Comparison of ENCODE assay signal across 14 cellular contexts in the genomic region with DNA sequence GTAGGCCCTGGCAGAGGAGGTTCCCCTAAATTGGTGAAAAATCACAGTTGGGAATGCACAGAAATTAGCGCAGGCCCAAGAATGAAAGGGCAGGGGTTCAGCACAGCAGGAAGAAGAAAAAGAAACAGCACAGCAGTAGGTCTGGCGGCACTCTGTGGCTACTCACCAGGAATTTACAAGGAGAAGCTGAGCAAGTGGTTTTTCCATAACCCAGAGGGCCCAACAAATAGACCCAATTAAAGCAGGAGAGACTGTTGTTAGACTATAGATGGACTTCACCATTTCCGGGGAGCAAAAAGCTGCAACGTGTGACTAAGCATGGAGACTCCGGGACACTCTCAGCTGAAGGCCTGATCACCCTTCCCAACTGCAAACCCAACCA. TPM values are rescaled to one million over a fixed set of nuclear protein-coding genes. Genes with fewer than 3 reads are reported as not detected.
DNase-seq lines count a peak whose midpoint lies in the region; TF ChIP-seq lines count a peak whose summit lies in the region.
"Not testable (repeated sequence)": the region's sequence is repeated elsewhere in the genome, so short reads cannot be mapped to it uniquely, and the experiment has no call there.
"Had no signal": no experiment of that assay in that cellular context is flagged by ENCODE, and none has a peak within 500 bp of the region (broad histone marks: within the 10 kb centered on the region; RNA-seq: fewer than 3 reads in every experiment).

No MANE protein-coding gene starts in this region.

- TF ChIP-seq CTCF in RWPE1 (conservative IDR thresholded peaks at IDR 0.05; ENCODE audit: low read depth); osteocyte (IDR thresholded peaks at IDR 0.05): not testable (repeated sequence)

- H4K91ac ChIP-seq in mesenchymal stem cell (ENCODE audit: low read length): not testable (repeated sequence)

- TF ChIP-seq EP300 in Ishikawa (IDR thresholded peaks at IDR 0.05; ENCODE audit: borderline replicate concordance): peak; percentile 56; the same call in 1 of the 2 replicates

- not testable (repeated sequence) for H2AFZ ChIP-seq in mesenchymal stem cell (ENCODE audit: low read depth, low read length)

- not testable (repeated sequence) for H2BK15ac ChIP-seq in mesenchymal stem cell (ENCODE audit: low read depth, poor library complexity, severe bottlenecking)

- H3K27ac ChIP-seq in RWPE1 (peak overlapping the region; percentile 100), epithelial cell of prostate (peak overlapping the region; percentile 100)
- not testable (repeated sequence) for H3K27ac ChIP-seq in mesenchymal stem cell (ENCODE audit: low read length, poor library complexity, severe bottlenecking)

- peak overlapping the region; percentile 50 for H3K27ac Mint-ChIP-seq in osteocyte (ENCODE audit: unreplicated experiment)

- H3K23ac ChIP-seq in mesenchymal stem cell (ENCODE audit: low read length in 2 of 2): not testable (repeated sequence)

- H3K14ac ChIP-seq in mesenchymal stem cell (ENCODE audit: low read length in 2 of 2): not testable (repeated sequence)

- H3K36me3 Mint-ChIP-seq in osteocyte (ENCODE audit: unreplicated experiment): not testable (repeated sequence)

- CTCF ChIA-PET in RWPE1 (lab: Yijun Ruan, JAX): not testable (repeated sequence)

- H2BK120ac ChIP-seq in mesenchymal stem cell (ENCODE audit: low read depth, low read length): not testable (repeated sequence)

- H3K4me1 Mint-ChIP-seq in osteocyte (ENCODE audit: unreplicated experiment): peaks cover 56% of the 10 kb centered on the region

- not testable (repeated sequence) for H4K8ac ChIP-seq in mesenchymal stem cell (ENCODE audit: low read length)

- H3K27me3 Mint-ChIP-seq in osteocyte (ENCODE audit: unreplicated experiment): not testable (repeated sequence)

- WGBS in mesenchymal stem cell: 83% methylated on average over 5 of the region's 5 CpGs

- H2BK5ac ChIP-seq in mesenchymal stem cell (ENCODE audit: low read depth, low read length, poor library complexity, severe bottlenecking): not testable (repeated sequence)

- H2AK5ac ChIP-seq in mesenchymal stem cell (ENCODE audit: low read length, severe bottlenecking): peak overlapping the region; percentile 20

- not testable (repeated sequence) for H3K9me3 ChIP-seq in mesenchymal stem cell (ENCODE audit: control insufficient read depth, low read length)

- peaks cover 4 to 30% of the 10 kb centered on the region in 2 experiments for H3K27me3 ChIP-seq in mesenchymal stem cell (ENCODE audit: control insufficient read depth in 1 of 2, insufficient read depth in 1 of 2, low read length in 2 of 2)

- H3K4ac ChIP-seq in mesenchymal stem cell (ENCODE audit: low read depth in 1 of 2, low read length in 2 of 2): not testable (repeated sequence)

- H3K4me1 ChIP-seq in mesenchymal stem cell (ENCODE audit: control insufficient read depth, insufficient read depth, low read depth, low read length): peaks cover 32% of the 10 kb centered on the region

- H3K9me3 Mint-ChIP-seq in osteocyte (ENCODE audit: unreplicated experiment): not testable (repeated sequence)

- not testable (repeated sequence) for H3K79me1 ChIP-seq in mesenchymal stem cell (replicated peaks; ENCODE audit: low read length, poor library complexity, severe bottlenecking)

- TF ChIP-seq RAD21 in Ishikawa (IDR thresholded peaks at IDR 0.05; ENCODE audit: low read depth): not testable (repeated sequence)

- H3K4me3 ChIP-seq in mesenchymal stem cell (ENCODE audit: insufficient read depth in 1 of 2, low read depth in 1 of 2, low read length in 2 of 2): not testable (repeated sequence)

- POLR2A ChIA-PET in RWPE1 (lab: Yijun Ruan, JAX; ENCODE audit: low non-redundant PET): not testable (repeated sequence)

- H3K4me2 ChIP-seq in mesenchymal stem cell (ENCODE audit: low read length, poor library complexity, severe bottlenecking): not testable (repeated sequence)

- not testable (repeated sequence) for H2BK12ac ChIP-seq in mesenchymal stem cell (ENCODE audit: low read length in 2 of 2)

- H3K36me3 ChIP-seq in mesenchymal stem cell (ENCODE audit: control insufficient read depth in 1 of 2, insufficient read depth in 2 of 2, low read depth in 1 of 2, low read length in 2 of 2): not testable (repeated sequence)

- not testable (repeated sequence) for H3K4me3 Mint-ChIP-seq in osteocyte (ENCODE audit: unreplicated experiment)

- H3K18ac ChIP-seq in mesenchymal stem cell (ENCODE audit: low read depth in 1 of 2, low read length in 2 of 2): not testable (repeated sequence)

- DNase-seq in A172 (ENCODE audit: low spot score) (peak; percentile 54), astrocyte of the hippocampus (ENCODE audit: low read depth, low spot score) (peak; percentile 48)
- not testable (repeated sequence) for DNase-seq in RWPE1 (ENCODE audit: low spot score); epithelial cell of prostate (ENCODE audit: low read depth, low spot score); mesenchymal stem cell; osteocyte (ENCODE audit: extremely low spot score, unreplicated experiment)

- H3K9ac ChIP-seq in mesenchymal stem cell (ENCODE audit: low read length): not testable (repeated sequence)

TF ChIP-seq in Ishikawa, 13 proteins besides CTCF, POLR2A, EP300 and RAD21:
- TF ChIP-seq TCF12 (IDR thresholded peaks at IDR 0.05; ENCODE audit: low read depth): peak; percentile 33; the same call in 1 of the 2 replicates
- TF ChIP-seq TEAD4 (IDR thresholded peaks at IDR 0.05): peak; percentile 37; the same call in 1 of the 2 replicates

RNA-seq across cellular contexts. Expression of a gene that starts 2.5 kb away (rescaled TPM):
- 0.29 TPM in 1 of 2 replicates, not detected in the other for total RNA-seq in A172 (2014; rRNA removed; shearing (Covaris generic))
- 0.10 TPM for polyA plus RNA-seq in mesenchymal stem cell (2013, experiment 1 of 2)
- polyA plus RNA-seq in mesenchymal stem cell (2013, experiment 2 of 2): not detected
- total RNA-seq in osteocyte: 40.5 and 43.2 TPM in 2 replicates
- total RNA-seq: CD4-positive, alpha-beta memory T cell; G401; H7 had no signal
- polyA plus RNA-seq: CD14-positive monocyte; CD4-positive, alpha-beta memory T cell had no signal

RNA-seq across cellular contexts. Expression of a gene that starts 14.3 kb away (rescaled TPM):
- total RNA-seq in A172 (2014; rRNA removed; shearing (Covaris generic)): 0.50 and 2.2 TPM in 2 replicates
- not detected for polyA plus RNA-seq in mesenchymal stem cell (2013, experiment 1 of 2)
- not detected for polyA plus RNA-seq in mesenchymal stem cell (2013, experiment 2 of 2)
- 1.3 and 1.4 TPM in 2 replicates for total RNA-seq in osteocyte
- total RNA-seq: A673; CD4-positive, alpha-beta memory T cell; G401; GM12878; H7 had no signal
- polyA plus RNA-seq: AG04450; CD14-positive monocyte; CD4-positive, alpha-beta memory T cell had no signal

RNA-seq across cellular contexts. Expression of a gene that starts 40.2 kb away (rescaled TPM):
- not detected in 2 replicates for total RNA-seq in A172 (2014; rRNA removed; shearing (Covaris generic))
- not detected for polyA plus RNA-seq in mesenchymal stem cell (2013, experiment 1 of 2)
- polyA plus RNA-seq in mesenchymal stem cell (2013, experiment 2 of 2): not detected
- total RNA-seq in osteocyte: not detected in 2 replicates
- total RNA-seq: A673; CD4-positive, alpha-beta memory T cell; G401; GM12878; H7 had no signal
- polyA plus RNA-seq: AG04450; CD14-positive monocyte; CD4-positive, alpha-beta memory T cell had no signal

RNA-seq across cellular contexts. Expression of a gene that starts 55.0 kb away (rescaled TPM):
- not detected in 2 replicates for total RNA-seq in A172 (2014; rRNA removed; shearing (Covaris generic))
- not detected for polyA plus RNA-seq in mesenchymal stem cell (2013, experiment 1 of 2)
- not detected for polyA plus RNA-seq in mesenchymal stem cell (2013, experiment 2 of 2)
- total RNA-seq in osteocyte: 0.30 TPM in 1 of 2 replicates, not detected in the other
- total RNA-seq: A673; CD4-positive, alpha-beta memory T cell; G401; GM12878; H7 had no signal
- polyA plus RNA-seq: AG04450; CD14-positive monocyte; CD4-positive, alpha-beta memory T cell; GM12878 had no signal

Comparison
In these comparisons a context has a peak if more than half of its experiments do, and no peak if none do; other contexts are left out.
1. RNA of a gene that starts 2.5 kb away (total RNA-seq): 40.5 to 43.2 TPM in osteocyte; 0.29 TPM in A172; every median in the first group is over 10 times any median in the second.